16 cellular contexts compared by ENCODE assay signal in the genomic region with DNA sequence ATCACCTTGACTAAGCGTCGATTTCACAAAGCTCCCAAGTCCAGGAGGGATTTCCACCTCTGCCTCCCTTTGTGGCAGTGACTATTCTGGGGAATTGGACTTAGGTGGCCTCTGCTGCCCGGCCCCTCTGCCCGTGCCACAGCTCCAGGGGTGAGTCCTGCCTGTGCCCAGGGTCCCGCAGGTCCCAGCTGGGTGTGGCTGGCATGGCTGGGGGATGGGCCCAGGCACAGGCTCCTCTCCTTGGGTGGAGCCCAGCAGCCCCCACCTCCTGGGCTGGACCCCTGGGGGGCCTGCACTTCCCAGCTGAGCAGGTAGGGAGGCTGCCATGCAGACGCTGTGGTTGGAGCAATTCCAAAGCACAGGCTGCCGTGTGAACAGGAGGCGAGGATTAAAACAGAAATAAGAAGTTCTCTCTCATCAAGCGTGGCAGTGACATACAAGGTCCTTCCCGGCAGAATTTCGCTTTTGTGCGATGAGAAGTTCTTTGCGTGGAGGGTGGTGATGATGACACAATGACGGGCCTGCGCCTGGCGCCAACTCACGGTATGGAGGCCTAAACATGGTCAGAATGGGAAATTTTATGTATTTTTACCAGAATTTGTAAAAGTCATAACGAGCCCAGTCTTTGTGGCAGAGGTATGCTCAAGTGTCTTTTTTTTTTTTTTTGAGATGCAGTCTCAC.
DNase-seq lines count a peak whose midpoint lies in the region; ATAC-seq and TF ChIP-seq lines count a peak whose summit lies in the region.
"Had no signal": no experiment of that assay in that cellular context is flagged by ENCODE, and none has a peak within 500 bp of the region (broad histone marks: within the 10 kb centered on the region; RNA-seq: fewer than 3 reads in every experiment).

No MANE protein-coding gene starts in this region.

- H3K27me3 Mint-ChIP-seq in T-helper 17 cell: peaks cover 10% of the 10 kb centered on the region

- peak overlapping the region; percentile 71 for H3K27ac Mint-ChIP-seq in T-helper 17 cell
- H3K27ac Mint-ChIP-seq: CD14-positive monocyte; CD8-positive, alpha-beta T cell; HFFc6 had no signal

- H3K4me1 Mint-ChIP-seq in T-helper 17 cell: peaks cover 9% of the 10 kb centered on the region

- H4K20me1 ChIP-seq in PC-3 (ENCODE audit: low read length): no peaks in the 10 kb centered on the region

- H3K4me3 ChIP-seq in stomach (no peak overlapping the region), PC-3 (ENCODE audit: low read length) (no peak overlapping the region)
- H3K4me3 ChIP-seq: A549 had no signal

- WGBS in stomach, 5 donors: 78 to 83% (median 82%) methylated on average over 16 to 18 of the region's 18 CpGs

- DNase-seq in NCI-H2171 (lab: John Stamatoyannopoulos, UW): peak; percentile 44
- no peak for DNase-seq in T-helper 17 cell
- peak; percentile 82 for DNase-seq in mesenteric fat pad (ENCODE audit: low spot score)
- peak; percentile 18 for DNase-seq in stomach
- DNase-seq in left lobe of liver (ENCODE audit: low spot score): no peak
- DNase-seq in DMS 273 (lab: John Stamatoyannopoulos, UW; ENCODE audit: unreplicated experiment): no peak
- DNase-seq in PC-3: no peak
- DNase-seq: BE2C; CD8-positive, alpha-beta T cell; COR-L47; DND-41; GDM1; HCEC 1CT; HFFc6 had no signal

- H3K9ac ChIP-seq in PC-3 (ENCODE audit: low read length): no peak overlapping the region

- H2AFZ ChIP-seq in PC-3 (ENCODE audit: low read length): no peak overlapping the region

- BruUV-seq in PC-3 (replicated peaks; lab: Mats Ljungman, UMichigan): no TSS peak

- H3K9me3 ChIP-seq in T-helper 17 cell (ENCODE audit: control insufficient read depth, low read length, poor library complexity, severe bottlenecking) (no peaks in the 10 kb centered on the region), stomach (no peaks in the 10 kb centered on the region), PC-3 (ENCODE audit: low read length) (no peaks in the 10 kb centered on the region)
- H3K9me3 ChIP-seq: A549, BE2C had no signal

- H3K4me1 ChIP-seq in stomach (peaks cover 0 to 13% (median 7%) of the 10 kb centered on the region in 4 donors), PC-3 (ENCODE audit: insufficient read depth, low read length) (peaks cover 4% of the 10 kb centered on the region; the same call in 1 of the 2 replicates)
- H3K4me1 ChIP-seq: BE2C had no signal

- POLR2A ChIA-PET in PC-3 (lab: Charles Lee; ENCODE audit: unreplicated experiment): no interaction called here

- no peak for ATAC-seq in T-helper 17 cell
- no peak for ATAC-seq in left lobe of liver
- no peak for ATAC-seq in PC-3
- ATAC-seq: A549; CD8-positive, alpha-beta T cell had no signal

- no peaks in the 10 kb centered on the region for H3K9me2 ChIP-seq in PC-3 (replicated peaks; ENCODE audit: low read length)

- CTCF ChIA-PET in PC-3 (lab: Charles Lee): no interaction called here

- H3K36me3 ChIP-seq in stomach (no peaks in the 10 kb centered on the region), PC-3 (ENCODE audit: low read depth, low read length) (no peaks in the 10 kb centered on the region)
- H3K36me3 ChIP-seq: BE2C had no signal

- H3K79me2 ChIP-seq in PC-3 (ENCODE audit: low read length): no peaks in the 10 kb centered on the region

- TF ChIP-seq POLR2A in stomach (IDR thresholded peaks at IDR 0.05): no peak

- H3K27me3 ChIP-seq in stomach: peaks cover 0 to 79% (median 13%) of the 10 kb centered on the region in 3 donors
- peaks cover 58% of the 10 kb centered on the region for H3K27me3 ChIP-seq in PC-3 (ENCODE audit: low read length)

- TF ChIP-seq CTCF in stomach (IDR thresholded peaks at IDR 0.05): no peak
- no peak for TF ChIP-seq CTCF in PC-3 (conservative IDR thresholded peaks at IDR 0.05; ENCODE audit: low read depth, low read length)

- H3K4me2 ChIP-seq in PC-3 (ENCODE audit: low read length): no peak overlapping the region
- H3K4me2 ChIP-seq: A549 had no signal

- no peak overlapping the region for H3K4me3 Mint-ChIP-seq in T-helper 17 cell
- H3K4me3 Mint-ChIP-seq: CD14-positive monocyte; CD8-positive, alpha-beta T cell; HFFc6 had no signal

- intact Hi-C loops in stomach (cut with DNase I; ENCODE audit: low total_unique reads): no loop called here
- intact Hi-C loops in PC-3 (cut with micrococcal nuclease): no loop called here

- H3F3A ChIP-seq in PC-3 (ENCODE audit: low read length, unreplicated experiment): no peaks in the 10 kb centered on the region

- peaks cover 3% of the 10 kb centered on the region for H3K36me3 Mint-ChIP-seq in T-helper 17 cell (ENCODE audit: low read depth)
- H3K36me3 Mint-ChIP-seq: CD14-positive monocyte; CD8-positive, alpha-beta T cell had no signal

- TF ChIP-seq EP300 in stomach (IDR thresholded peaks at IDR 0.05): no peak

- H3K27ac ChIP-seq in stomach (no peak overlapping the region), PC-3 (ENCODE audit: low read length) (no peak overlapping the region)
- H3K27ac ChIP-seq: A549 had no signal

Comparison
In these comparisons a context has a peak if more than half of its experiments do, and no peak if none do; other contexts are left out.
1. DNase-seq: peak in NCI-H2171 (single experiment), mesenteric fat pad (single experiment) and stomach (single experiment); none in T-helper 17 cell (0 of 3), left lobe of liver (single experiment), DMS 273 (single experiment) and PC-3 (single experiment).